Comparison of ENCODE assay signal across 8 cellular contexts in the genomic region with DNA sequence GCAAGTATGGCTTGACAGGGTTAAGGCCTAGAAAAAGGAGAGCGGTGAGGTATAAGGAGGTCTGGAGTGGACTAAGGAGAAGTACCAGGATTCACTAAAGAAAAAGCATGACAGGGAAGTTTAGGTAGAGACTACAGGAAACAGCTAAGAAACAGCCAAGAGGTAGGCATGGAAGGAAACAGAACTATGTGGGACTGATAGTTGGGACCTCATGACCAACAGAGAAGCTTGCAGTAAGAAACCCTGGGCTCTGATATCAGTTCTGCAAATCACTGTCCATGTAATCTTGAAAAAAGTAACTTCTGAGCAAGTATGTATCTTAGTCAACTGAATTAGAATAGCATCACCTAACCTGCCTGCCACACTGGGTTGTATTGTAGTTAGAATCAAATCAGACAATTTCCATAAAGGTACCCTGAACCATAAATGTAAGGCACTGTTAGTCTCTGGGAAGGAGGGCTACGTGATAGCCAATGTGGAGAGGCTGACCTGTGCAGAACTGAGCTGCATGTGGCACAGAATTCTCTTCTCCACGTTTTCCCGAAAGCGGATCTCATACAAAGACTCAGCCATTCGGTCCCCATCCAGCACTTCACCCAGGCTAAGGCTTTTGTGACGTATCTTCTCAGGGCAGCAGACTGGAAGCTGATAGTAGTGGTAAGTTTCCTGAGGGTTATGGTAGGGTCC. TPM values are rescaled to one million over a fixed set of nuclear protein-coding genes. Genes with fewer than 3 reads are reported as not detected.
DNase-seq lines count a peak whose midpoint lies in the region; ATAC-seq and TF ChIP-seq lines count a peak whose summit lies in the region.

No MANE protein-coding gene starts in this region.

- H3K4me1 Mint-ChIP-seq in mesothelial cell of epicardium, result peaks cover 24% of the 10 kb centered on the region

- H3K4me1 ChIP-seq in heart right ventricle (peaks cover 4 to 41% (median 29%) of the 10 kb centered on the region in 9 donors), body of pancreas (peaks cover 56% of the 10 kb centered on the region), vagina (peaks cover 39% of the 10 kb centered on the region)

- peaks cover 0 to 45% (median 15%) of the 10 kb centered on the region in 9 donors for H3K36me3 ChIP-seq in heart right ventricle
- peaks cover 0 to 3% of the 10 kb centered on the region in 2 donors for H3K36me3 ChIP-seq in body of pancreas (replicated peaks in 1 of 2; ENCODE audit: insufficient read depth in 1 of 2, low read depth in 2 of 2)
- peaks cover 0 to 17% of the 10 kb centered on the region in 2 donors for H3K36me3 ChIP-seq in vagina

- peaks cover 26% of the 10 kb centered on the region for H3K36me3 Mint-ChIP-seq in mesothelial cell of epicardium

- TF ChIP-seq CTCF in heart right ventricle (IDR thresholded peaks at IDR 0.05), result no peak
- no peak for TF ChIP-seq CTCF in body of pancreas (IDR thresholded peaks at IDR 0.05)
- no peak for TF ChIP-seq CTCF in mesothelial cell of epicardium (IDR thresholded peaks at IDR 0.05; ENCODE audit: unreplicated experiment)
- no peak for TF ChIP-seq CTCF in vagina (IDR thresholded peaks at IDR 0.05)

- H3K9me3 ChIP-seq in heart right ventricle (no peaks in the 10 kb centered on the region), body of pancreas (no peaks in the 10 kb centered on the region), vagina (no peaks in the 10 kb centered on the region)

- peak overlapping the region; percentile 54 for H3K27ac Mint-ChIP-seq in mesothelial cell of epicardium

- no peak for DNase-seq in heart right ventricle
- DNase-seq in Right ventricle myocardium inferior (ENCODE audit: missing footprints), result no peak
- DNase-seq in body of pancreas, result no peak
- no peak for DNase-seq in mesothelial cell of epicardium (ENCODE audit: low spot score in 2 of 2, unreplicated experiment in 2 of 2)
- DNase-seq in vagina (ENCODE audit: extremely low spot score in 2 of 2), result no peak
- no peak for DNase-seq in globus pallidus (ENCODE audit: low spot score)
- no peak for DNase-seq in AG08395 (ENCODE audit: low spot score)
- no peak for DNase-seq in ureter (ENCODE audit: low spot score)

- intact Hi-C loops in heart right ventricle (cut with DNase I), result no loop called here
- intact Hi-C loops in Right ventricle myocardium inferior (cut with DNase I), result no loop called here
- intact Hi-C loops in body of pancreas (cut with DNase I), result no loop called here
- intact Hi-C loops in vagina (cut with DNase I), result no loop called here

- no peak for ATAC-seq in heart right ventricle
- ATAC-seq in Right ventricle myocardium inferior, result no peak
- no peak for ATAC-seq in body of pancreas

- peak overlapping the region in 8 of 10 donors; percentile 94 to 100 (median 98) for H3K27ac ChIP-seq in heart right ventricle
- H3K27ac ChIP-seq in body of pancreas, result peak overlapping the region; percentile 92 to 98 (median 96)
- peak overlapping the region; percentile 95 for H3K27ac ChIP-seq in vagina

- H3K4me3 ChIP-seq in heart right ventricle (peak overlapping the region in 9 of 10 donors; percentile 59 to 100 (median 91)), body of pancreas (peak overlapping the region in 1 of 2 donors; percentile 87), vagina (peak overlapping the region; percentile 65 to 72)

- H3K9me3 Mint-ChIP-seq in mesothelial cell of epicardium, result no peaks in the 10 kb centered on the region

- H3K4me3 Mint-ChIP-seq in mesothelial cell of epicardium, result peak overlapping the region; percentile 88

- TF ChIP-seq POLR2A in body of pancreas (IDR thresholded peaks at IDR 0.05), result no peak
- TF ChIP-seq POLR2A in vagina (IDR thresholded peaks at IDR 0.05), result no peak

- H3K27me3 ChIP-seq in heart right ventricle (no peaks in the 10 kb centered on the region), body of pancreas (no peaks in the 10 kb centered on the region), vagina (no peaks in the 10 kb centered on the region)

- no peaks in the 10 kb centered on the region for H3K27me3 Mint-ChIP-seq in mesothelial cell of epicardium (ENCODE audit: low read depth)

- WGBS in heart right ventricle, 2 donors, result 75 to 77% methylated on average over 7 of the region's 7 CpGs
- WGBS in body of pancreas, 2 donors, result 47 to 57% methylated on average over 7 of the region's 7 CpGs

RNA-seq across cellular contexts. Expression of gene TM9SF1, which starts 0.9 kb away (rescaled TPM):
- total RNA-seq in heart right ventricle (10 to 100 TPM; 14.2 to 31.3 (median 18.7) TPM), Right ventricle myocardium inferior (23.2 TPM), body of pancreas (10 to 100 TPM; 57.9 to 59.7 TPM), mesothelial cell of epicardium (44.9 to 45.8 TPM (median 45.7 TPM) in 3 replicates), vagina (37.3 TPM), ureter (42.9 TPM)
- polyA plus RNA-seq in heart right ventricle, result 10 to 100 TPM; 10.8 to 36.4 TPM

RNA-seq across cellular contexts. Expression of gene IPO4, which starts 5.7 kb away (rescaled TPM):
- total RNA-seq in heart right ventricle (10 to 100 TPM; 10.1 to 22.5 (median 12.6) TPM), Right ventricle myocardium inferior (10.5 TPM), body of pancreas (10 to 100 TPM; 30.4 to 73.5 TPM), mesothelial cell of epicardium (38.4 to 43.2 TPM (median 39.3 TPM) in 3 replicates), vagina (28.5 TPM), ureter (69.1 TPM)
- polyA plus RNA-seq in heart right ventricle, result 10 to 100 TPM in 1 of 2 donors, 1 to 10 TPM in 1; 4.4 to 23.8 TPM

RNA-seq across cellular contexts. Expression of gene TSSK4, which starts 11.2 kb away (rescaled TPM):
- under 1 TPM in 1 of 10 donors, not detected in 9; 0.28 TPM for total RNA-seq in heart right ventricle
- under 1 TPM in 1 of 2 donors, not detected in 1; 0.22 TPM for polyA plus RNA-seq in heart right ventricle
- total RNA-seq in Right ventricle myocardium inferior, result 0.43 TPM
- total RNA-seq in body of pancreas, result under 1 TPM in 1 of 2 donors, not detected in 1; 0.26 TPM
- 0.29 to 0.49 TPM (median 0.31 TPM) in 3 replicates for total RNA-seq in mesothelial cell of epicardium
- 0.74 TPM for total RNA-seq in vagina
- total RNA-seq in ureter, result 2.1 TPM

RNA-seq across cellular contexts. Expression of gene CHMP4A, which starts 19.0 kb away (rescaled TPM):
- 10 to 100 TPM; 23.4 to 35.3 (median 29.4) TPM for total RNA-seq in heart right ventricle
- 10 to 100 TPM; 34.3 to 80.8 TPM for polyA plus RNA-seq in heart right ventricle
- total RNA-seq in Right ventricle myocardium inferior, result 28.5 TPM
- total RNA-seq in body of pancreas, result 10 to 100 TPM; 28.5 to 32.0 TPM
- total RNA-seq in mesothelial cell of epicardium, result 38.4 to 48.0 TPM (median 44.7 TPM) in 3 replicates
- 37.6 TPM for total RNA-seq in vagina
- 58.6 TPM for total RNA-seq in ureter

RNA-seq across cellular contexts. Expression of gene MDP1, which starts 21.5 kb away (rescaled TPM):
- total RNA-seq in heart right ventricle, result 10 to 100 TPM; 13.9 to 22.9 (median 18.9) TPM
- 10 to 100 TPM; 23.0 to 23.5 TPM for polyA plus RNA-seq in heart right ventricle
- total RNA-seq in Right ventricle myocardium inferior, result 17.0 TPM
- 10 to 100 TPM in 1 of 2 donors, 1 to 10 TPM in 1; 2.0 to 18.9 TPM for total RNA-seq in body of pancreas
- total RNA-seq in mesothelial cell of epicardium, result 18.0 to 18.4 TPM (median 18.3 TPM) in 3 replicates
- 32.7 TPM for total RNA-seq in vagina
- total RNA-seq in ureter, result 17.0 TPM
